1 cellular context compared by ENCODE assay signal in genomic region chr16:2982402-2982801, GRCh38.
TF ChIP-seq lines count a peak whose summit lies in the region.

No MANE protein-coding gene starts in this region.

TF ChIP-seq in K562, 482 proteins besides CTCF, POLR2A, EP300 and RAD21 (continues in another document):
- no peak for TF ChIP-seq KAT7 (CRISPR knock-in tag; IDR thresholded peaks at IDR 0.05; ENCODE audit: borderline replicate concordance)
- no peak for TF ChIP-seq MIER1 (IDR thresholded peaks at IDR 0.05; ENCODE audit: low read depth)
- TF ChIP-seq ZFP1 (CRISPR knock-in tag; IDR thresholded peaks at IDR 0.05) = no peak
- TF ChIP-seq HBP1 (CRISPR knock-in tag; IDR thresholded peaks at IDR 0.05) = peak; percentile 90; the same call in 1 of the 2 replicates
- no peak for TF ChIP-seq RBM25 (IDR thresholded peaks at IDR 0.05; ENCODE audit: low read depth, low read length, severe bottlenecking)
- TF ChIP-seq MTA1 (IDR thresholded peaks at IDR 0.05; ENCODE audit: borderline replicate concordance) = peak; percentile 41; the same call in 1 of the 2 replicates
- TF ChIP-seq HLTF (IDR thresholded peaks at IDR 0.05) = peak; percentile 72; the same call in 1 of the 2 replicates
- no peak for TF ChIP-seq SMAD2 (IDR thresholded peaks at IDR 0.05; ENCODE audit: low read depth, low read length)
- no peak for TF ChIP-seq XRCC3 (IDR thresholded peaks at IDR 0.05)
- TF ChIP-seq NFIC (IDR thresholded peaks at IDR 0.05) = 0 out of 2 replicates have a peak, but pooled peaks have one; percentile 9
- TF ChIP-seq GTF2B (IDR thresholded peaks at IDR 0.05; ENCODE audit: extremely low read depth, insufficient read length) = no peak
- TF ChIP-seq CC2D1A (IDR thresholded peaks at IDR 0.05) = 0 out of 2 replicates have a peak, but pooled peaks have one; percentile 34
- TF ChIP-seq ZBTB49 (CRISPR knock-in tag; IDR thresholded peaks at IDR 0.05; ENCODE audit: borderline replicate concordance) = no peak
- TF ChIP-seq ZBTB40 (IDR thresholded peaks at IDR 0.05) = 0 out of 2 replicates have a peak, but pooled peaks have one; percentile 23
- no peak for TF ChIP-seq ZBTB40 (CRISPR knock-in tag; IDR thresholded peaks at IDR 0.05)
- TF ChIP-seq THRB (CRISPR knock-in tag; conservative IDR thresholded peaks at IDR 0.05) = 0 out of 2 replicates have a peak, but pooled peaks have one; percentile 10
- TF ChIP-seq MAFK (IDR thresholded peaks at IDR 0.05; ENCODE audit: low read length) = no peak
- 0 out of 2 replicates have a peak, but pooled peaks have one; percentile 36 for TF ChIP-seq NFATC3 (IDR thresholded peaks at IDR 0.05)
- TF ChIP-seq IRF9 (tag; IDR thresholded peaks at IDR 0.05) = no peak
- no peak for TF ChIP-seq SOX6 (IDR thresholded peaks at IDR 0.05)
- TF ChIP-seq TAF15 (IDR thresholded peaks at IDR 0.05; ENCODE audit: low read depth, low read length) = no peak
- peak; percentile 48; the same call in 1 of the 2 replicates for TF ChIP-seq MTA2 (IDR thresholded peaks at IDR 0.05; ENCODE audit: low read depth)
- no peak for TF ChIP-seq LEF1 (IDR thresholded peaks at IDR 0.05)
- peak; percentile 96; the same call in 1 of the 2 replicates for TF ChIP-seq TRIM25 (IDR thresholded peaks at IDR 0.05; ENCODE audit: borderline replicate concordance)
- no peak for TF ChIP-seq GTF2A2 (tag; IDR thresholded peaks at IDR 0.05)
- TF ChIP-seq SMARCA5 (IDR thresholded peaks at IDR 0.05) = peak; percentile 90; the same call in 1 of the 2 replicates
- TF ChIP-seq EHMT2 (IDR thresholded peaks at IDR 0.05) = 0 out of 2 replicates have a peak, but pooled peaks have one; percentile 28
- TF ChIP-seq CHCHD3 (CRISPR knock-in tag; IDR thresholded peaks at IDR 0.05) = no peak
- no peak for TF ChIP-seq NFYB (IDR thresholded peaks at IDR 0.05; ENCODE audit: extremely low read depth, insufficient read length)
- 0 out of 2 replicates have a peak, but pooled peaks have one; percentile 65 for TF ChIP-seq ZBTB26 (CRISPR knock-in tag; IDR thresholded peaks at IDR 0.05)
- no peak for TF ChIP-seq MBD2 (IDR thresholded peaks at IDR 0.05; ENCODE audit: borderline replicate concordance, low read depth)
- TF ChIP-seq NR2C2 (CRISPR knock-in tag; IDR thresholded peaks at IDR 0.05) = no peak
- no peak for TF ChIP-seq NR2C2 (tag; IDR thresholded peaks at IDR 0.05)
- TF ChIP-seq HDAC1 (IDR thresholded peaks at IDR 0.05) = peak; percentile 16 to 28; a peak in 2 of 4 replicates
- 0 out of 2 replicates have a peak, but pooled peaks have one; percentile 33 for TF ChIP-seq HEY1 (CRISPR knock-in tag; IDR thresholded peaks at IDR 0.05; ENCODE audit: borderline replicate concordance)
- peak; percentile 96 for TF ChIP-seq ZNF512 (tag; IDR thresholded peaks at IDR 0.05)
- no peak for TF ChIP-seq MCM7 (IDR thresholded peaks at IDR 0.05)
- TF ChIP-seq TAL1 (IDR thresholded peaks at IDR 0.05) = 0 out of 2 replicates have a peak, but pooled peaks have one; percentile 17
- TF ChIP-seq ARID2 (IDR thresholded peaks at IDR 0.05) = 0 out of 2 replicates have a peak, but pooled peaks have one; percentile 8
- no peak for TF ChIP-seq ZNF717 (CRISPR knock-in tag; IDR thresholded peaks at IDR 0.05)
